ENCODE assay signal across 1 cellular context in the genomic region with DNA sequence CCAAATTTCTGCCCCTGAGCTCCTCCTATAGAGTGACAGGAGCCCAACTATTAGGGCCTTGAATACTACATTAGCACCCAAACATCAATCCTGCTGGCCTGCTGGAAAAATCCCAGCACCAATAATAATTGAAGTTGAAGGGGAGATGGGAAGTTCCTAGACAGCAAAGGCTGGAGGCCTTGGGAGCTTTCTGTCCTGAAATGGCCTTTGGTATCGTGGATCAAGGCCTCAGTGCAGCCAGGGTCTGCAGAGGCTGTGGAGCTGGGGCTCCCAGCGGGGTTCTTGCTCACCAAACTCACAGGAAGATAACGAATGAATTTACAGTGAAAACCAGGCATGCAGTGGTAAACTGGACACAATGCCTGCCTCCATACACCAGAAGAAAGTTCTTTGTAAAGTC.
TF ChIP-seq lines count a peak whose summit lies in the region.

No MANE protein-coding gene starts in this region.

TF ChIP-seq in HepG2, 621 proteins besides CTCF, POLR2A, EP300 and RAD21 (continues in another document):
- TF ChIP-seq, protein P1, sequence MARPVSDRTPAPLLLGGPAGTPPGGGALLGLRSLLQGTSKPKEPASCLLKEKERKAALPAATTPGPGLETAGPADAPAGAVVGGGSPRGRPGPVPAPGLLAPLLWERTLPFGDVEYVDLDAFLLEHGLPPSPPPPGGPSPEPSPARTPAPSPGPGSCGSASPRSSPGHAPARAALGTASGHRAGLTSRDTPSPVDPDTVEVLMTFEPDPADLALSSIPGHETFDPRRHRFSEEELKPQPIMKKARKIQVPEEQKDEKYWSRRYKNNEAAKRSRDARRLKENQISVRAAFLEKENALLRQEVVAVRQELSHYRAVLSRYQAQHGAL (CRISPR knock-in tag; IDR thresholded peaks at IDR 0.05; ENCODE audit: not compliant biosample characterization), result no peak
- TF ChIP-seq HNF4A (CRISPR knock-in tag; IDR thresholded peaks at IDR 0.05), result peak; percentile 43
- no peak for TF ChIP-seq IRX3 (CRISPR knock-in tag; IDR thresholded peaks at IDR 0.05; ENCODE audit: borderline replicate concordance, low read depth)
- TF ChIP-seq SMAD9 (CRISPR knock-in tag; IDR thresholded peaks at IDR 0.05), result no peak
- peak; percentile 84 for TF ChIP-seq RARA (CRISPR knock-in tag; IDR thresholded peaks at IDR 0.05)
- peak; percentile 16; the same call in 1 of the 2 replicates for TF ChIP-seq FOXJ3 (CRISPR knock-in tag; IDR thresholded peaks at IDR 0.05; ENCODE audit: borderline replicate concordance)
- 0 out of 4 replicates have a peak, but pooled peaks of 1 of the 2 experiments have one; percentile 14 for TF ChIP-seq NR2F1 (CRISPR knock-in tag; IDR thresholded peaks at IDR 0.05)
- TF ChIP-seq, protein P2, sequence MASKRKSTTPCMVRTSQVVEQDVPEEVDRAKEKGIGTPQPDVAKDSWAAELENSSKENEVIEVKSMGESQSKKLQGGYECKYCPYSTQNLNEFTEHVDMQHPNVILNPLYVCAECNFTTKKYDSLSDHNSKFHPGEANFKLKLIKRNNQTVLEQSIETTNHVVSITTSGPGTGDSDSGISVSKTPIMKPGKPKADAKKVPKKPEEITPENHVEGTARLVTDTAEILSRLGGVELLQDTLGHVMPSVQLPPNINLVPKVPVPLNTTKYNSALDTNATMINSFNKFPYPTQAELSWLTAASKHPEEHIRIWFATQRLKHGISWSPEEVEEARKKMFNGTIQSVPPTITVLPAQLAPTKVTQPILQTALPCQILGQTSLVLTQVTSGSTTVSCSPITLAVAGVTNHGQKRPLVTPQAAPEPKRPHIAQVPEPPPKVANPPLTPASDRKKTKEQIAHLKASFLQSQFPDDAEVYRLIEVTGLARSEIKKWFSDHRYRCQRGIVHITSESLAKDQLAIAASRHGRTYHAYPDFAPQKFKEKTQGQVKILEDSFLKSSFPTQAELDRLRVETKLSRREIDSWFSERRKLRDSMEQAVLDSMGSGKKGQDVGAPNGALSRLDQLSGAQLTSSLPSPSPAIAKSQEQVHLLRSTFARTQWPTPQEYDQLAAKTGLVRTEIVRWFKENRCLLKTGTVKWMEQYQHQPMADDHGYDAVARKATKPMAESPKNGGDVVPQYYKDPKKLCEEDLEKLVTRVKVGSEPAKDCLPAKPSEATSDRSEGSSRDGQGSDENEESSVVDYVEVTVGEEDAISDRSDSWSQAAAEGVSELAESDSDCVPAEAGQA (IDR thresholded peaks at IDR 0.05; ENCODE audit: low read depth), result no peak
- TF ChIP-seq, protein P2 (CRISPR knock-in tag; IDR thresholded peaks at IDR 0.05; ENCODE audit: borderline replicate concordance), result no peak
- 0 out of 2 replicates have a peak, but pooled peaks have one; percentile 14 for TF ChIP-seq MEIS2 (CRISPR knock-in tag; IDR thresholded peaks at IDR 0.05)
- no peak for TF ChIP-seq SOX13 (IDR thresholded peaks at IDR 0.05)
- TF ChIP-seq SOX13 (CRISPR knock-in tag; conservative IDR thresholded peaks at IDR 0.05 in 1 of 2, IDR thresholded peaks at IDR 0.05 in 1 of 2), result peak in 1 of 2 experiments; percentile 30; a peak in 1 of 4 replicates
- 0 out of 2 replicates have a peak, but pooled peaks have one; percentile 35 for TF ChIP-seq ARID5B (CRISPR knock-in tag; IDR thresholded peaks at IDR 0.05)
- 0 out of 2 replicates have a peak, but pooled peaks have one; percentile 45 for TF ChIP-seq ZNF143 (CRISPR knock-in tag; IDR thresholded peaks at IDR 0.05)
- TF ChIP-seq MED1 (CRISPR knock-in tag; IDR thresholded peaks at IDR 0.05), result peak; percentile 54; the same call in 1 of the 2 replicates
- TF ChIP-seq HNF1B (CRISPR knock-in tag; IDR thresholded peaks at IDR 0.05), result 0 out of 2 replicates have a peak, but pooled peaks have one; percentile 19
- peak; percentile 73; the same call in 1 of the 2 replicates for TF ChIP-seq NCOR1 (IDR thresholded peaks at IDR 0.05; ENCODE audit: borderline replicate concordance, low read length)
- TF ChIP-seq ZNF142 (CRISPR knock-in tag; IDR thresholded peaks at IDR 0.05), result 0 out of 2 replicates have a peak, but pooled peaks have one; percentile 22
- no peak for TF ChIP-seq WIZ (CRISPR knock-in tag; IDR thresholded peaks at IDR 0.05)
- TF ChIP-seq ZNF296 (CRISPR knock-in tag; conservative IDR thresholded peaks at IDR 0.05), result no peak
- TF ChIP-seq SOX5 (CRISPR knock-in tag; IDR thresholded peaks at IDR 0.05; ENCODE audit: borderline replicate concordance), result no peak
- TF ChIP-seq, protein P3, sequence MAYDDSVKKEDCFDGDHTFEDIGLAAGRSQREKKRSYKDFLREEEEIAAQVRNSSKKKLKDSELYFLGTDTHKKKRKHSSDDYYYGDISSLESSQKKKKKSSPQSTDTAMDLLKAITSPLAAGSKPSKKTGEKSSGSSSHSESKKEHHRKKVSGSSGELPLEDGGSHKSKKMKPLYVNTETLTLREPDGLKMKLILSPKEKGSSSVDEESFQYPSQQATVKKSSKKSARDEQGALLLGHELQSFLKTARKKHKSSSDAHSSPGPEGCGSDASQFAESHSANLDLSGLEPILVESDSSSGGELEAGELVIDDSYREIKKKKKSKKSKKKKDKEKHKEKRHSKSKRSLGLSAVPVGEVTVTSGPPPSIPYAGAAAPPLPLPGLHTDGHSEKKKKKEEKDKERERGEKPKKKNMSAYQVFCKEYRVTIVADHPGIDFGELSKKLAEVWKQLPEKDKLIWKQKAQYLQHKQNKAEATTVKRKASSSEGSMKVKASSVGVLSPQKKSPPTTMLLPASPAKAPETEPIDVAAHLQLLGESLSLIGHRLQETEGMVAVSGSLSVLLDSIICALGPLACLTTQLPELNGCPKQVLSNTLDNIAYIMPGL (CRISPR knock-in tag; IDR thresholded peaks at IDR 0.05; ENCODE audit: borderline replicate concordance in 1 of 2, low read depth in 1 of 2), result 0 out of 4 replicates have a peak, but pooled peaks of 1 of the 2 experiments have one; percentile 33
- TF ChIP-seq ZNF124 (CRISPR knock-in tag; IDR thresholded peaks at IDR 0.05), result no peak
- TF ChIP-seq ZNF660 (CRISPR knock-in tag; IDR thresholded peaks at IDR 0.05; ENCODE audit: borderline replicate concordance, low read depth), result no peak
- no peak for TF ChIP-seq SRSF9 (IDR thresholded peaks at IDR 0.05; ENCODE audit: borderline replicate concordance, insufficient read depth, low read depth, low read length, poor library complexity, severe bottlenecking)
- TF ChIP-seq, protein P4, sequence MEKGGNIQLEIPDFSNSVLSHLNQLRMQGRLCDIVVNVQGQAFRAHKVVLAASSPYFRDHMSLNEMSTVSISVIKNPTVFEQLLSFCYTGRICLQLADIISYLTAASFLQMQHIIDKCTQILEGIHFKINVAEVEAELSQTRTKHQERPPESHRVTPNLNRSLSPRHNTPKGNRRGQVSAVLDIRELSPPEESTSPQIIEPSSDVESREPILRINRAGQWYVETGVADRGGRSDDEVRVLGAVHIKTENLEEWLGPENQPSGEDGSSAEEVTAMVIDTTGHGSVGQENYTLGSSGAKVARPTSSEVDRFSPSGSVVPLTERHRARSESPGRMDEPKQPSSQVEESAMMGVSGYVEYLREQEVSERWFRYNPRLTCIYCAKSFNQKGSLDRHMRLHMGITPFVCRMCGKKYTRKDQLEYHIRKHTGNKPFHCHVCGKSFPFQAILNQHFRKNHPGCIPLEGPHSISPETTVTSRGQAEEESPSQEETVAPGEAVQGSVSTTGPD (CRISPR knock-in tag; IDR thresholded peaks at IDR 0.05), result 0 out of 2 replicates have a peak, but pooled peaks have one; percentile 32
- no peak for TF ChIP-seq NFKB2 (CRISPR knock-in tag; IDR thresholded peaks at IDR 0.05; ENCODE audit: borderline replicate concordance)
- peak; percentile 100 for TF ChIP-seq BCL6 (CRISPR knock-in tag; IDR thresholded peaks at IDR 0.05)
- 0 out of 2 replicates have a peak, but pooled peaks have one; percentile 31 for TF ChIP-seq ZSCAN20 (CRISPR knock-in tag; IDR thresholded peaks at IDR 0.05; ENCODE audit: borderline replicate concordance)
- peak; percentile 42; the same call in 1 of the 2 replicates for TF ChIP-seq SALL1 (CRISPR knock-in tag; IDR thresholded peaks at IDR 0.05)
- 0 out of 2 replicates have a peak, but pooled peaks have one; percentile 27 for TF ChIP-seq ISX (CRISPR knock-in tag; conservative IDR thresholded peaks at IDR 0.05)
- no peak for TF ChIP-seq ZNF564 (CRISPR knock-in tag; IDR thresholded peaks at IDR 0.05)
